In the genomic region with DNA sequence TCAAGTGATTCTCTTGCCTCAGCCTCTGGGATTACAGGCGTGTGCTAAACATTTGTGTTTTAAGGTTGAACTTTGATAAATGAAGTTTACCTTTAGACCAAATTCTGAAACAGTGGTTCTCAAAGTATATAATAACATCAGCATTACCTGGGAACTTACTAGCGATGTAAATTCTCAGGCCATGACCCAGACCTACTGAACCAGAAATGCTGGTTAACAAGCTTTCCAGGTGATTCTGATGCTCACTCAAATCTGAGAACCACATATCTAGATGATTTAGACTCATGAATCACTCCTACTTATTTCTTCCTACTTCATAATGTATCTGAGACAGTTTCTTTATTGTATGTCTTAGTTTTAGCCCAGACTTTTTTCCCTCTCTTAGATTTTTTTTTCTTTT, we compare ENCODE assay signal across 14 cellular contexts. TPM values are rescaled to one million over a fixed set of nuclear protein-coding genes. Genes with fewer than 3 reads are reported as not detected.
DNase-seq lines count a peak whose midpoint lies in the region; ATAC-seq, FAIRE-seq and TF ChIP-seq lines count a peak whose summit lies in the region.
"Had no signal": no experiment of that assay in that cellular context is flagged by ENCODE, and none has a peak within 500 bp of the region (broad histone marks: within the 10 kb centered on the region; RNA-seq: fewer than 3 reads in every experiment).

No MANE protein-coding gene starts in this region.

- H3K79me2 ChIP-seq in trophoblast cell (ENCODE audit: control insufficient read depth, insufficient read depth, low read length, poor library complexity) = no peaks in the 10 kb centered on the region

- H3K23ac ChIP-seq in trophoblast cell (ENCODE audit: low read length) = no peak overlapping the region

- intact Hi-C loops in left ventricle myocardium superior (cut with micrococcal nuclease) = no loop called here

- peak; percentile 86 for ATAC-seq in esophagus mucosa
- ATAC-seq in HG03196 (IDR thresholded peaks at IDR 0.05; ENCODE audit: unreplicated experiment) = no peak
- no peak for ATAC-seq in left ventricle myocardium superior

- no peak overlapping the region for H3K4me2 ChIP-seq in trophoblast cell (ENCODE audit: low read length)

- FAIRE-seq in HTR-8/SVneo (lab: Jason Lieb, UNC) = peak; percentile 75
- FAIRE-seq: GM12891 had no signal

- peaks cover 0 to 1% of the 10 kb centered on the region in 2 experiments for H3K36me3 ChIP-seq in trophoblast cell (ENCODE audit: control insufficient read depth in 1 of 2, insufficient read depth in 2 of 2, low read length in 2 of 2)

- no CpG with 5 or more reads among the region's 2 CpGs for WGBS in trophoblast cell (ENCODE audit: extremely low coverage, insufficient coverage, insufficient read length)

- no peak overlapping the region for H2AK5ac ChIP-seq in trophoblast cell (ENCODE audit: low read length)

- H3K4ac ChIP-seq in trophoblast cell (ENCODE audit: low read depth, low read length) = no peak overlapping the region

- no peak overlapping the region for H4K8ac ChIP-seq in trophoblast cell (ENCODE audit: low read depth, low read length)

- H3K27ac ChIP-seq in RWPE1 (no peak overlapping the region), trophoblast cell (ENCODE audit: low read depth, low read length) (no peak overlapping the region)

- CTCF ChIA-PET in RWPE1 (lab: Yijun Ruan, JAX) = no interaction called here

- H2BK120ac ChIP-seq in trophoblast cell (ENCODE audit: insufficient read depth, low read length, poor library complexity) = no peak overlapping the region

- H3K4me3 ChIP-seq in trophoblast cell (ENCODE audit: low read depth, low read length) = no peak overlapping the region

- H3K14ac ChIP-seq in trophoblast cell (ENCODE audit: low read length) = no peak overlapping the region

- no peak overlapping the region for H2AFZ ChIP-seq in trophoblast cell (ENCODE audit: insufficient read depth, low read length, poor library complexity)

- H3K27me3 ChIP-seq in trophoblast cell (ENCODE audit: insufficient read depth, low read length) = no peaks in the 10 kb centered on the region

- H2BK5ac ChIP-seq in trophoblast cell (ENCODE audit: low read depth, low read length, poor library complexity) = no peak overlapping the region

- H3K4me1 ChIP-seq in trophoblast cell (ENCODE audit: control insufficient read depth in 1 of 2, insufficient read depth in 2 of 2, low read length in 2 of 2) = no peaks in the 10 kb centered on the region

- H4K12ac ChIP-seq in trophoblast cell (ENCODE audit: low read depth, low read length) = no peak overlapping the region

- H2BK12ac ChIP-seq in trophoblast cell (ENCODE audit: low read length) = no peak overlapping the region

- DNase-seq in HTR-8/SVneo (ENCODE audit: insufficient read length, low spot score) (no peak), RWPE1 (ENCODE audit: low spot score) (peak; percentile 6), trophoblast cell (peak; percentile 87 to 92), COR-L47 (lab: John Stamatoyannopoulos, UW) (no peak), left ventricle myocardium superior (no peak)
- no peak for DNase-seq in central memory CD4-positive, alpha-beta T cell
- DNase-seq: C1 segment of cervical spinal cord; CD4-positive, alpha-beta T cell; DMS79; GOT3; H9 had no signal

- no peaks in the 10 kb centered on the region for H3K9me3 ChIP-seq in trophoblast cell (ENCODE audit: insufficient read depth, low read depth, low read length)

- POLR2A ChIA-PET in RWPE1 (lab: Yijun Ruan, JAX; ENCODE audit: low non-redundant PET) = no interaction called here

- H3K9ac ChIP-seq in trophoblast cell (ENCODE audit: low read length) = no peak overlapping the region

- H3K79me1 ChIP-seq in trophoblast cell (ENCODE audit: low read length) = no peaks in the 10 kb centered on the region

- no peak overlapping the region for H3K18ac ChIP-seq in trophoblast cell (ENCODE audit: low read length)

- no peak overlapping the region for H4K91ac ChIP-seq in trophoblast cell (ENCODE audit: low read depth, low read length)

- no peak for TF ChIP-seq CTCF in RWPE1 (conservative IDR thresholded peaks at IDR 0.05; ENCODE audit: low read depth)

RNA-seq across cellular contexts. Expression of gene RAD51B, which starts 43.6 kb away (rescaled TPM):
- 12.2 TPM for total RNA-seq in esophagus mucosa
- 5.7 and 6.1 TPM in 2 replicates for polyA plus RNA-seq in trophoblast cell (2013)
- 3.2 TPM for total RNA-seq in left ventricle myocardium superior

RNA-seq across cellular contexts. Expression of gene ZFYVE26, which starts 46.8 kb away (rescaled TPM):
- total RNA-seq in esophagus mucosa (12.6 TPM), left ventricle myocardium superior (15.5 TPM)
- polyA plus RNA-seq in trophoblast cell (2013) = 9.8 and 10.7 TPM in 2 replicates

Comparison
In these comparisons a context has a peak if more than half of its experiments do, and no peak if none do; other contexts are left out.
1. DNase-seq: peak in RWPE1 (single experiment) and trophoblast cell (2 of 2); none in HTR-8/SVneo (single experiment), COR-L47 (single experiment), central memory CD4-positive, alpha-beta T cell (single experiment) and left ventricle myocardium superior (single experiment).